1 cellular context compared by ENCODE assay signal in genomic region chr16:31074073-31074813, GRCh38.
A peak's percentile ranks its signal among the peaks of the same experiment; 100 is the strongest.
TF ChIP-seq lines count a peak whose summit lies in the region.

ZNF646 (plus strand) TSS chr16:31074422; CDS start chr16:31076325, 1,903 bp downstream.
ZNF668 (minus strand) TSS chr16:31074240; CDS start chr16:31064459, 9,781 bp downstream.

TF ChIP-seq in HepG2, 621 proteins besides CTCF, POLR2A, EP300 and RAD21 (continued from another document and continues in another):
- no peak for TF ChIP-seq BCLAF1 (IDR thresholded peaks at IDR 0.05)
- peak; percentile 73 for TF ChIP-seq ZBTB34 (CRISPR knock-in tag; IDR thresholded peaks at IDR 0.05)
- peak; percentile 95 for TF ChIP-seq ZC3H13 (CRISPR knock-in tag; IDR thresholded peaks at IDR 0.05)
- 0 out of 2 replicates have a peak, but pooled peaks have one; percentile 13 for TF ChIP-seq NFAT5 (CRISPR knock-in tag; IDR thresholded peaks at IDR 0.05)
- TF ChIP-seq ZNF577 (CRISPR knock-in tag; IDR thresholded peaks at IDR 0.05; ENCODE audit: borderline replicate concordance, low read depth), result no peak
- TF ChIP-seq SCMH1 (CRISPR knock-in tag; IDR thresholded peaks at IDR 0.05; ENCODE audit: borderline replicate concordance), result no peak
- no peak for TF ChIP-seq HES4 (CRISPR knock-in tag; IDR thresholded peaks at IDR 0.05; ENCODE audit: borderline replicate concordance)
- no peak for TF ChIP-seq SMARCC2 (IDR thresholded peaks at IDR 0.05)
- TF ChIP-seq ZBTB42 (CRISPR knock-in tag; IDR thresholded peaks at IDR 0.05), result no peak
- peak; percentile 100 for TF ChIP-seq ZNF263 (CRISPR knock-in tag; IDR thresholded peaks at IDR 0.05)
- TF ChIP-seq GLMP (CRISPR knock-in tag; IDR thresholded peaks at IDR 0.05; ENCODE audit: borderline replicate concordance), result no peak
- TF ChIP-seq PRPF4 (IDR thresholded peaks at IDR 0.05; ENCODE audit: low read depth, low read length, poor library complexity, severe bottlenecking), result no peak
- TF ChIP-seq FUBP1 (CRISPR knock-in tag; IDR thresholded peaks at IDR 0.05; ENCODE audit: borderline replicate concordance), result no peak
- peak; percentile 25 for TF ChIP-seq CBX1 (IDR thresholded peaks at IDR 0.05; ENCODE audit: low read depth)
- TF ChIP-seq NBN (conservative IDR thresholded peaks at IDR 0.05), result no peak
- peak; percentile 64; the same call in 1 of the 2 replicates for TF ChIP-seq ZNF607 (CRISPR knock-in tag; IDR thresholded peaks at IDR 0.05; ENCODE audit: borderline replicate concordance)
- no peak for TF ChIP-seq CENPX (CRISPR knock-in tag; IDR thresholded peaks at IDR 0.05)
- TF ChIP-seq DRAP1 (CRISPR knock-in tag; IDR thresholded peaks at IDR 0.05), result peak; percentile 87
- TF ChIP-seq ZNF75D (CRISPR knock-in tag; IDR thresholded peaks at IDR 0.05; ENCODE audit: borderline replicate concordance), result no peak
- TF ChIP-seq ZNF605 (CRISPR knock-in tag; IDR thresholded peaks at IDR 0.05), result peak; percentile 90
- TF ChIP-seq ZNF567 (CRISPR knock-in tag; IDR thresholded peaks at IDR 0.05; ENCODE audit: borderline replicate concordance), result peak; percentile 24; the same call in 1 of the 2 replicates
- TF ChIP-seq ZNF451 (CRISPR knock-in tag; IDR thresholded peaks at IDR 0.05), result peak; percentile 81
- no peak for TF ChIP-seq SMARCE1 (IDR thresholded peaks at IDR 0.05; ENCODE audit: borderline replicate concordance)
- no peak; the same call in 1 of the 2 replicates for TF ChIP-seq ZNF281 (CRISPR knock-in tag; IDR thresholded peaks at IDR 0.05; ENCODE audit: borderline replicate concordance)
- TF ChIP-seq ZNF20 (CRISPR knock-in tag; IDR thresholded peaks at IDR 0.05), result no peak
- peak; percentile 97 for TF ChIP-seq NR2C2 (CRISPR knock-in tag; IDR thresholded peaks at IDR 0.05; ENCODE audit: borderline replicate concordance)
- peak; percentile 90 for TF ChIP-seq ZNF124 (CRISPR knock-in tag; IDR thresholded peaks at IDR 0.05)
- no peak; the same call in 1 of the 2 replicates for TF ChIP-seq TFE3 (CRISPR knock-in tag; IDR thresholded peaks at IDR 0.05)
- TF ChIP-seq ZNF782 (CRISPR knock-in tag; IDR thresholded peaks at IDR 0.05; ENCODE audit: borderline replicate concordance), result no peak; the same call in 1 of the 2 replicates
- peak; percentile 95 for TF ChIP-seq ATF1 (CRISPR knock-in tag; IDR thresholded peaks at IDR 0.05)
- TF ChIP-seq CERS6 (CRISPR knock-in tag; IDR thresholded peaks at IDR 0.05), result no peak
- TF ChIP-seq ZBTB4 (CRISPR knock-in tag; IDR thresholded peaks at IDR 0.05; ENCODE audit: borderline replicate concordance), result no peak
- peak; percentile 89 for TF ChIP-seq ZNF335 (CRISPR knock-in tag; IDR thresholded peaks at IDR 0.05)
- no peak for TF ChIP-seq HMGA1 (CRISPR knock-in tag; conservative IDR thresholded peaks at IDR 0.05)
- no peak for TF ChIP-seq ZNF232 (CRISPR knock-in tag; IDR thresholded peaks at IDR 0.05; ENCODE audit: borderline replicate concordance)
- peak; percentile 87 for TF ChIP-seq XRCC5 (optimal IDR thresholded peaks at IDR 0.05; ENCODE audit: low read length)
